In genomic region chr1:198564157-198564556, GRCh38 we compare ENCODE assay signal across 16 cellular contexts. TPM values are rescaled to one million over a fixed set of nuclear protein-coding genes. Genes with fewer than 3 reads are reported as not detected.
DNase-seq lines count a peak whose midpoint lies in the region; ATAC-seq and TF ChIP-seq lines count a peak whose summit lies in the region.
"Had no signal": no experiment of that assay in that cellular context is flagged by ENCODE, and none has a peak within 500 bp of the region (broad histone marks: within the 10 kb centered on the region; RNA-seq: fewer than 3 reads in every experiment).

No MANE protein-coding gene starts in this region.

- H3K27me3 Mint-ChIP-seq in CD4-positive, alpha-beta T cell: no peaks in the 10 kb centered on the region
- H3K27me3 Mint-ChIP-seq in CD8-positive, alpha-beta memory T cell: no peaks in the 10 kb centered on the region
- H3K27me3 Mint-ChIP-seq in activated naive CD8-positive, alpha-beta T cell: no peaks in the 10 kb centered on the region
- no peaks in the 10 kb centered on the region for H3K27me3 Mint-ChIP-seq in naive thymus-derived CD8-positive, alpha-beta T cell

- no peaks in the 10 kb centered on the region for H3K27me3 ChIP-seq in CD4-positive, alpha-beta T cell (ENCODE audit: control insufficient read depth, insufficient read depth, low read length)
- no peaks in the 10 kb centered on the region for H3K27me3 ChIP-seq in CD8-positive, alpha-beta memory T cell (ENCODE audit: insufficient read depth, low read length, poor library complexity, severe bottlenecking)
- no peaks in the 10 kb centered on the region for H3K27me3 ChIP-seq in vagina
- H3K27me3 ChIP-seq: BE2C had no signal

- H3K9me3 Mint-ChIP-seq in CD4-positive, alpha-beta T cell: peaks cover 6% of the 10 kb centered on the region
- peaks cover 0 to 4% (median 2%) of the 10 kb centered on the region in 5 donors for H3K9me3 Mint-ChIP-seq in CD8-positive, alpha-beta memory T cell
- H3K9me3 Mint-ChIP-seq in activated naive CD8-positive, alpha-beta T cell (ENCODE audit: low read depth): peaks cover 11% of the 10 kb centered on the region
- peaks cover 0 to 9% (median 6%) of the 10 kb centered on the region in 9 donors for H3K9me3 Mint-ChIP-seq in naive thymus-derived CD8-positive, alpha-beta T cell

- no peak for TF ChIP-seq CTCF in CD4-positive, alpha-beta T cell (IDR thresholded peaks at IDR 0.05)
- TF ChIP-seq CTCF in vagina (IDR thresholded peaks at IDR 0.05): no peak

- CTCF ChIA-PET in CD4-positive, alpha-beta T cell (lab: Charles Lee): no interaction called here
- CTCF ChIA-PET in CD8-positive, alpha-beta memory T cell (lab: Charles Lee): interaction anchor here (0.7 to 1.7 kb wide), 3 partner anchors 12 to 57 kb away, joined by 3 to 4 read pairs (median 3); no protein-coding TSS in a partner anchor

- no peak for ATAC-seq in CD4-positive, alpha-beta T cell (ENCODE audit: poor library complexity)
- ATAC-seq in naive thymus-derived CD8-positive, alpha-beta T cell: no peak
- ATAC-seq in GM19463 (IDR thresholded peaks at IDR 0.05; ENCODE audit: unreplicated experiment): no peak

- intact Hi-C loops in CD4-positive, alpha-beta T cell (cut with DNase I, micrococcal nuclease): loop anchor here in 1 of 2 experiments (5.0 kb wide), 1 partner anchor 33 kb away; no protein-coding TSS in a partner anchor
- intact Hi-C loops in vagina (cut with DNase I): no loop called here

- peak overlapping the region; percentile 1 for H3K4me3 Mint-ChIP-seq in CD4-positive, alpha-beta T cell
- peak overlapping the region in 5 of 7 donors; percentile 33 to 55 (median 43) for H3K4me3 Mint-ChIP-seq in CD8-positive, alpha-beta memory T cell
- H3K4me3 Mint-ChIP-seq in activated naive CD8-positive, alpha-beta T cell: no peak overlapping the region
- peak overlapping the region in 7 of 10 donors; percentile 9 to 53 (median 43) for H3K4me3 Mint-ChIP-seq in naive thymus-derived CD8-positive, alpha-beta T cell

- no peak for TF ChIP-seq POLR2A in vagina (IDR thresholded peaks at IDR 0.05)

- H3K27ac Mint-ChIP-seq in CD4-positive, alpha-beta T cell: peak overlapping the region; percentile 51
- peak overlapping the region; percentile 36 to 98 (median 76) for H3K27ac Mint-ChIP-seq in CD8-positive, alpha-beta memory T cell
- peak overlapping the region; percentile 83 for H3K27ac Mint-ChIP-seq in activated naive CD8-positive, alpha-beta T cell
- H3K27ac Mint-ChIP-seq in naive thymus-derived CD8-positive, alpha-beta T cell: peak overlapping the region; percentile 38 to 91 (median 73)

- H3K27ac ChIP-seq in CD4-positive, alpha-beta T cell (ENCODE audit: low read depth, low read length): peak overlapping the region; percentile 10
- H3K27ac ChIP-seq in CD8-positive, alpha-beta memory T cell (ENCODE audit: low read depth, low read length): no peak overlapping the region
- H3K27ac ChIP-seq in vagina: no peak overlapping the region
- H3K27ac ChIP-seq: KMS-11 had no signal

- no peak overlapping the region for H3K4me3 ChIP-seq in CD8-positive, alpha-beta memory T cell (ENCODE audit: low read length)
- no peak overlapping the region for H3K4me3 ChIP-seq in vagina

- no peak for DNase-seq in CD4-positive, alpha-beta T cell
- DNase-seq in CD8-positive, alpha-beta memory T cell: no peak
- DNase-seq in naive thymus-derived CD8-positive, alpha-beta T cell: no peak
- no peak for DNase-seq in stimulated activated naive CD4-positive, alpha-beta T cell treated with Interleukin-2 at 50 U/mL for 16 hours (lab: John Stamatoyannopoulos, UW)
- no peak for DNase-seq in vagina (ENCODE audit: extremely low spot score in 2 of 2)
- DNase-seq: BE2C, MM.1S, NCI-H1417, NCI-H1930, NCI-H2171 treated with DMSO at 0.1 percent for 48 hours, NCI-H510A, SHP77 had no signal

- POLR2A ChIA-PET in CD4-positive, alpha-beta T cell (lab: Charles Lee): interaction anchor here (0.6 to 1.6 kb wide), 6 partner anchors 8 to 73 kb away, joined by 3 to 9 read pairs (median 3); no protein-coding TSS in a partner anchor
- POLR2A ChIA-PET in CD8-positive, alpha-beta memory T cell (lab: Charles Lee): no interaction called here
- POLR2A ChIA-PET in naive thymus-derived CD8-positive, alpha-beta T cell (lab: Charles Lee): interaction anchor here (1.0 to 1.2 kb wide), 2 partner anchors 40 to 42 kb away, joined by 3 read pairs; no protein-coding TSS in a partner anchor

- H3K4me1 Mint-ChIP-seq in CD4-positive, alpha-beta T cell (ENCODE audit: low read depth): peaks cover 71% of the 10 kb centered on the region
- H3K4me1 Mint-ChIP-seq in CD8-positive, alpha-beta memory T cell: peaks cover 58 to 80% (median 73%) of the 10 kb centered on the region in 3 donors
- peaks cover 57% of the 10 kb centered on the region for H3K4me1 Mint-ChIP-seq in activated naive CD8-positive, alpha-beta T cell (ENCODE audit: low read depth)
- peaks cover 21 to 69% (median 58%) of the 10 kb centered on the region in 4 donors for H3K4me1 Mint-ChIP-seq in naive thymus-derived CD8-positive, alpha-beta T cell

- H3K4me1 ChIP-seq in CD8-positive, alpha-beta memory T cell (ENCODE audit: insufficient read depth, low read length): peaks cover 49% of the 10 kb centered on the region
- H3K4me1 ChIP-seq in vagina: no peaks in the 10 kb centered on the region

- peaks cover 8% of the 10 kb centered on the region for H3K36me3 Mint-ChIP-seq in CD4-positive, alpha-beta T cell (ENCODE audit: low read depth)
- peaks cover 0 to 9% (median 2%) of the 10 kb centered on the region in 3 donors for H3K36me3 Mint-ChIP-seq in CD8-positive, alpha-beta memory T cell
- no peaks in the 10 kb centered on the region for H3K36me3 Mint-ChIP-seq in activated naive CD8-positive, alpha-beta T cell
- H3K36me3 Mint-ChIP-seq in naive thymus-derived CD8-positive, alpha-beta T cell: peaks cover 0 to 7% (median 5%) of the 10 kb centered on the region in 3 donors

- H3K9me3 ChIP-seq in CD4-positive, alpha-beta T cell (ENCODE audit: control insufficient read depth, low read length): no peaks in the 10 kb centered on the region
- H3K9me3 ChIP-seq in CD8-positive, alpha-beta memory T cell (ENCODE audit: low read length): no peaks in the 10 kb centered on the region
- no peaks in the 10 kb centered on the region for H3K9me3 ChIP-seq in vagina
- H3K9me3 ChIP-seq: BE2C had no signal

- H3K36me3 ChIP-seq in CD8-positive, alpha-beta memory T cell (ENCODE audit: insufficient read depth, low read length): no peaks in the 10 kb centered on the region
- no peaks in the 10 kb centered on the region for H3K36me3 ChIP-seq in vagina
- H3K36me3 ChIP-seq: BE2C had no signal

RNA-seq across cellular contexts. Expression of gene ATP6V1G3, which starts 23.7 kb away (rescaled TPM):
- total RNA-seq in CD4-positive, alpha-beta T cell: not detected
- total RNA-seq in CD8-positive, alpha-beta memory T cell: not detected
- not detected for polyA plus RNA-seq in CD8-positive, alpha-beta memory T cell
- not detected for total RNA-seq in naive thymus-derived CD8-positive, alpha-beta T cell
- polyA plus RNA-seq in naive thymus-derived CD8-positive, alpha-beta T cell: not detected
- total RNA-seq in vagina: not detected
- polyA plus RNA-seq: AG04450 had no signal
